ENCODE assay signal across 23 cellular contexts in genomic region chr13:58181111-58181510, GRCh38.
"Had no signal": no experiment of that assay in that cellular context is flagged by ENCODE, and none has a peak within 500 bp of the region (broad histone marks: within the 10 kb centered on the region; RNA-seq: fewer than 3 reads in every experiment).

No MANE protein-coding gene starts in this region.

- H3K9me3 ChIP-seq: colonic mucosa, gastrocnemius medialis had no signal

- H3K27me3 ChIP-seq: colonic mucosa, dorsolateral prefrontal cortex, esophagus muscularis mucosa, esophagus squamous epithelium, foreskin keratinocyte, gastrocnemius medialis, gastroesophageal sphincter, heart left ventricle, heart right ventricle had no signal

- H3K4me1 ChIP-seq: colonic mucosa, esophagus muscularis mucosa, esophagus squamous epithelium, foreskin keratinocyte, gastrocnemius medialis, gastroesophageal sphincter, heart left ventricle, heart right ventricle had no signal

- H3K36me3 ChIP-seq: colonic mucosa, esophagus muscularis mucosa, esophagus squamous epithelium, gastrocnemius medialis, gastroesophageal sphincter, heart left ventricle, heart right ventricle had no signal

- H3K27ac ChIP-seq: colonic mucosa, coronary artery, dorsolateral prefrontal cortex, epithelial cell of prostate, esophagus muscularis mucosa, esophagus squamous epithelium, foreskin keratinocyte, gastrocnemius medialis, gastroesophageal sphincter, heart left ventricle, heart right ventricle had no signal

- DNase-seq: colonic mucosa; cortex of kidney; dermis blood vessel endothelial cell; dorsolateral prefrontal cortex; effector CD4-positive, alpha-beta T cell; effector CD8-positive, alpha-beta T cell; effector memory CD4-positive, alpha-beta T cell; effector memory CD8-positive, alpha-beta T cell; endodermal cell; erythroblast; esophagus squamous epithelium; foreskin fibroblast; foreskin keratinocyte; foreskin melanocyte; gastrocnemius medialis; glutamatergic neuron; head of caudate nucleus; heart left ventricle; heart right ventricle had no signal

- H3K4me3 ChIP-seq: colonic mucosa, coronary artery, dorsolateral prefrontal cortex, esophagus muscularis mucosa, esophagus squamous epithelium, gastrocnemius medialis, gastroesophageal sphincter, heart left ventricle, heart right ventricle had no signal
